8 cellular contexts compared by ENCODE assay signal in the genomic region with DNA sequence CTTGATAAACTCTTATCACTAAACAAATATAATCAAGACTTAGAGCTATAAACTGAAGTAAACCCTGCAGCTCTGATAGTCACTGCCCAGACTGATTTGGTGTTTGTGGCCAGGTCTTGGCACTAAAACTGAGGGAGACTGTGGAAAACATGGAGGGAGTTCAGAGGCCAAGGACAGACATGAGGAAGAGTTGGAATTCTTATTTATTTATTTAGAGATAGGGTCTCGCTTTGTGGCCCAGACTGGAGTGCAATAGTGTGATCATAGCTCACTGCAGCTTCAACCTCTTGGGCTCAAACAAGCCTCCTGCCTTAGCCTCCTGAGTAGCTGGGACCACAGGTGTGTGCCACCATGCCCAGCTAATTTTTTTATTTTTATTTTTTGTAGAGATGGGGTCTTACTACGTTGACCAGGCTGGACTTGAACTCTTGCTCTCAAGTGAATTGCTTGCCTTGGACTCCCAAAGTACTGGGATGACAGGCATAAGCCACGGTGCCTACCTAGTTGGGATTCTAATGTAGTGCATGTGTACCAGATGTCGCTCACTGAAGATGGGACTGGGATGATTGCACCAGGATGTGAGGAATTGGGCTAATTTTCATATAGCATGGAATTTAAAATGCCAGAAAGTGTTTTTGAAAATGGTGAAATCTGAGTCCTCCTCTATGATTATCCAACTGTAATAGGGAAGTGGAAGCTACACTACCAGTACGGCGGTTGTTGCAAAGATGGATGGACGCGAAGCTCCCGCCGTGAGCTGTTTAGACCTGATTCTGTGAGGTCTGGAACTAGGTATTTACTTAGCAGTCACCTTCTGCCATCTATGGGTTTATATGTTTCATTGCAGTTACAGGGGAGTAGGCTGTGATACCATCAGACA. TPM values are rescaled to one million over a fixed set of nuclear protein-coding genes. Genes with fewer than 3 reads are reported as not detected.
DNase-seq lines count a peak whose midpoint lies in the region; ATAC-seq and TF ChIP-seq lines count a peak whose summit lies in the region.

No MANE protein-coding gene starts in this region.

- no TSS peak for BruUV-seq in PC-3 (replicated peaks; lab: Mats Ljungman, UMichigan)

- peak overlapping the region; percentile 70 for H3K4me3 Mint-ChIP-seq in activated T-helper 17 cell treated with anti-CD3 and anti-CD28 coated beads, Interleukin-2, amount 50 U/mL, for 72 hours

- H3K79me2 ChIP-seq in PC-3 (ENCODE audit: low read length) = no peaks in the 10 kb centered on the region

- no peak overlapping the region for H3K9ac ChIP-seq in PC-3 (ENCODE audit: low read length)

- TF ChIP-seq CTCF in PC-3 (conservative IDR thresholded peaks at IDR 0.05; ENCODE audit: low read depth, low read length) = peak; percentile 84
- TF ChIP-seq CTCF in omental fat pad (IDR thresholded peaks at IDR 0.05) = peak in 1 of 3 donors; percentile 11

- H3K27me3 Mint-ChIP-seq in activated T-helper 17 cell treated with anti-CD3 and anti-CD28 coated beads, Interleukin-2, amount 50 U/mL, for 72 hours = no peaks in the 10 kb centered on the region

- peak overlapping the region; percentile 87 for H2AFZ ChIP-seq in PC-3 (ENCODE audit: low read length)

- peaks cover 34% of the 10 kb centered on the region for H3K4me1 Mint-ChIP-seq in activated T-helper 17 cell treated with anti-CD3 and anti-CD28 coated beads, Interleukin-2, amount 50 U/mL, for 72 hours

- H3K9me2 ChIP-seq in PC-3 (replicated peaks; ENCODE audit: low read length) = no peaks in the 10 kb centered on the region

- H3K36me3 Mint-ChIP-seq in activated T-helper 17 cell treated with anti-CD3 and anti-CD28 coated beads, Interleukin-2, amount 50 U/mL, for 72 hours (ENCODE audit: low read depth) = no peaks in the 10 kb centered on the region

- peaks cover 28% of the 10 kb centered on the region for H3K4me1 ChIP-seq in PC-3 (ENCODE audit: insufficient read depth, low read length)

- H3K9me3 Mint-ChIP-seq in activated T-helper 17 cell treated with anti-CD3 and anti-CD28 coated beads, Interleukin-2, amount 50 U/mL, for 72 hours = no peaks in the 10 kb centered on the region

- no peaks in the 10 kb centered on the region for H3K36me3 ChIP-seq in PC-3 (ENCODE audit: low read depth, low read length)

- no peaks in the 10 kb centered on the region for H3K27me3 ChIP-seq in PC-3 (ENCODE audit: low read length)

- no peaks in the 10 kb centered on the region for H3K9me3 ChIP-seq in PC-3 (ENCODE audit: low read length)

- H3K4me2 ChIP-seq in PC-3 (ENCODE audit: low read length) = peak overlapping the region; percentile 88

- intact Hi-C loops in PC-3 (cut with micrococcal nuclease) = loop anchor here (1.0 to 5.0 kb wide), 6 partner anchors 32 to 1243 kb away; no protein-coding TSS in a partner anchor

- POLR2A ChIA-PET in PC-3 (lab: Charles Lee; ENCODE audit: unreplicated experiment) = interaction anchor here (0.6 kb wide), 1 partner anchor 641 kb away, joined by 3 read pairs; no protein-coding TSS in a partner anchor

- ATAC-seq in GM21619 (IDR thresholded peaks at IDR 0.05; ENCODE audit: unreplicated experiment) (peak; percentile 73), PC-3 (peak; percentile 64), omental fat pad (ENCODE audit: low FRiP score) (peak; percentile 86), GM19455 (IDR thresholded peaks at IDR 0.05; ENCODE audit: unreplicated experiment) (no peak)
- ATAC-seq in activated T-helper 17 cell treated with anti-CD3 and anti-CD28 coated beads, Interleukin-2, amount 50 U/mL, for 72 hours (replicated peaks) = peak; percentile 57

- DNase-seq in Daoy (ENCODE audit: low read depth) = peak; percentile 65
- DNase-seq in LHCN-M2 (ENCODE audit: low read depth) = peak; percentile 86
- DNase-seq in PC-3 = peak; percentile 77
- peak; percentile 78 for DNase-seq in fibroblast of the conjunctiva (ENCODE audit: low read depth)
- DNase-seq in omental fat pad (ENCODE audit: low spot score) = no peak

- H4K20me1 ChIP-seq in PC-3 (ENCODE audit: low read length) = no peaks in the 10 kb centered on the region

- no peaks in the 10 kb centered on the region for H3F3A ChIP-seq in PC-3 (ENCODE audit: low read length, unreplicated experiment)

- peak overlapping the region; percentile 63 for H3K27ac Mint-ChIP-seq in activated T-helper 17 cell treated with anti-CD3 and anti-CD28 coated beads, Interleukin-2, amount 50 U/mL, for 72 hours

- peak overlapping the region; percentile 58; the same call in 1 of the 2 replicates for H3K4me3 ChIP-seq in PC-3 (ENCODE audit: low read length)

- CTCF ChIA-PET in PC-3 (lab: Charles Lee) = interaction anchor here (0.6 to 1.2 kb wide), 7 partner anchors 95 to 1232 kb away, joined by 3 to 8 read pairs (median 4); no protein-coding TSS in a partner anchor

- H3K27ac ChIP-seq in PC-3 (ENCODE audit: low read length) = no peak overlapping the region

RNA-seq across cellular contexts. Expression of gene CTLA4, which starts 52.7 kb away (rescaled TPM):
- total RNA-seq in Daoy (2014; rRNA removed; shearing (Covaris generic)) = not detected in 2 replicates
- total RNA-seq in LHCN-M2 (2014; rRNA removed) (not detected in 2 replicates), PC-3 (2014; rRNA removed) (not detected in 2 replicates), omental fat pad (1 to 10 TPM in 3 of 4 donors, not detected in 1; 2.0 to 4.7 (median 2.3) TPM)
- 0.10 TPM for polyA plus RNA-seq in LHCN-M2 (2012)
- total RNA-seq in activated T-helper 17 cell treated with anti-CD3 and anti-CD28 coated beads, Interleukin-2, amount 50 U/mL, for 72 hours = 100 to 1,000 TPM; 282 to 334 TPM

Comparison
In these comparisons a context has a peak if more than half of its experiments do, and no peak if none do; other contexts are left out.
1. RNA of gene CTLA4, which starts 52.7 kb away (total RNA-seq): 282 to 334 TPM in activated T-helper 17 cell treated with anti-CD3 and anti-CD28 coated beads, Interleukin-2, amount 50 U/mL, for 72 hours; 2.0 to 4.7 TPM in omental fat pad, not detected in Daoy, not detected in LHCN-M2 and not detected in PC-3; every median in the first group is over 10 times any median in the second.